34 cellular contexts compared by ENCODE assay signal in genomic region chr9:96429710-96430109, GRCh38.
"Had no signal": no experiment of that assay in that cellular context is flagged by ENCODE, and none has a peak within 500 bp of the region (broad histone marks: within the 10 kb centered on the region; RNA-seq: fewer than 3 reads in every experiment).

No MANE protein-coding gene starts in this region.

- H3K4me1 ChIP-seq: adrenal gland, body of pancreas, breast epithelium had no signal

- H3K4me3 ChIP-seq: adrenal gland, body of pancreas, breast epithelium had no signal

- H3K27ac ChIP-seq: adrenal gland, body of pancreas, brain microvascular endothelial cell, breast epithelium, WERI-Rb-1 had no signal

- H3K27me3 ChIP-seq: adrenal gland, body of pancreas, brain microvascular endothelial cell, breast epithelium had no signal

- H3K9me3 ChIP-seq: adrenal gland, body of pancreas, breast epithelium had no signal

- DNase-seq: activated B cell treated with CpG ODN at 0.5 μM for 24 hours; activated CD4-positive, alpha-beta memory T cell treated with anti-CD3 and anti-CD28 coated beads for 36 hours; activated CD4-positive, alpha-beta T cell treated with anti-CD3 and anti-CD28 coated beads for 4 hours; activated CD4-positive, alpha-beta T cell treated with anti-CD3 and anti-CD28 coated beads, Interleukin-2, amount 10 ng/mL, durations not matched to agents 24 days and 14 days; activated CD4-positive, alpha-beta T cell treated with anti-CD3 and anti-CD28 coated beads, Interleukin-2, amount 50 U/mL, for 1 hour; activated CD4-positive, alpha-beta T cell treated with anti-CD3 and anti-CD28 coated beads, Interleukin-2, amount 50 U/mL, for 4 hours; activated CD4-positive, CD25-positive, alpha-beta regulatory T cell treated with anti-CD3 and anti-CD28 coated beads, Interleukin-2, amount 50 U/mL, for 72 hours; activated CD8-positive, alpha-beta memory T cell treated with anti-CD3 and anti-CD28 coated beads, Interleukin-2, amount 50 U/mL, for 4 hours; activated CD8-positive, alpha-beta T cell treated with anti-CD3 and anti-CD28 coated beads for 36 hours; activated effector memory CD4-positive, alpha-beta T cell treated with anti-CD3 and anti-CD28 coated beads, Interleukin-2, amount 50 U/mL, for 16 hours; activated gamma-delta T cell treated with Interleukin-2 at 50 U/mL for 16 hours; activated naive CD4-positive, alpha-beta T cell; activated naive CD4-positive, alpha-beta T cell treated with anti-CD3 and anti-CD28 coated beads for 36 hours; activated naive CD4-positive, alpha-beta T cell treated with anti-CD3 and anti-CD28 coated beads, Interleukin-2, amount 50 U/mL, for 16 hours; activated naive CD8-positive, alpha-beta T cell treated with anti-CD3 and anti-CD28 coated beads for 36 hours; activated T-cell treated with anti-CD3 and anti-CD28 coated beads for 4 hours; activated T-cell treated with anti-CD3 and anti-CD28 coated beads, Interleukin-2, amount 50 U/mL, for 1 hour; activated T-cell treated with anti-CD3 and anti-CD28 coated beads, Interleukin-2, amount 50 U/mL, for 4 hours; activated T-cell treated with anti-CD3 and anti-CD28 coated beads, Interleukin-2, amount 50 U/mL, for 72 hours; adrenal gland; amniotic stem cell; aorta; body of pancreas; brain microvascular endothelial cell; cerebellar nuclear complex; T-helper 1 cell; T-helper 2 cell; T-helper 9 cell; WERI-Rb-1 had no signal

- FAIRE-seq: astrocyte, TTC549 had no signal

- H3K36me3 ChIP-seq: adrenal gland, brain microvascular endothelial cell, breast epithelium, WERI-Rb-1 had no signal

- ATAC-seq: activated CD8-positive, alpha-beta T cell treated with anti-CD3 and anti-CD28 coated beads for 36 hours; activated naive CD4-positive, alpha-beta T cell treated with anti-CD3 and anti-CD28 coated beads, Interleukin-2, amount 50 U/mL, for 72 hours; activated T-cell treated with anti-CD3 and anti-CD28 coated beads, Interleukin-2, amount 50 U/mL, for 4 hours; activated T-cell treated with anti-CD3 and anti-CD28 coated beads, Interleukin-2, amount 50 U/mL, for 72 hours; activated T-helper 17 cell treated with anti-CD3 and anti-CD28 coated beads, Interleukin-2, amount 50 U/mL, for 72 hours; body of pancreas had no signal
